1 cellular context compared by ENCODE assay signal in the genomic region with DNA sequence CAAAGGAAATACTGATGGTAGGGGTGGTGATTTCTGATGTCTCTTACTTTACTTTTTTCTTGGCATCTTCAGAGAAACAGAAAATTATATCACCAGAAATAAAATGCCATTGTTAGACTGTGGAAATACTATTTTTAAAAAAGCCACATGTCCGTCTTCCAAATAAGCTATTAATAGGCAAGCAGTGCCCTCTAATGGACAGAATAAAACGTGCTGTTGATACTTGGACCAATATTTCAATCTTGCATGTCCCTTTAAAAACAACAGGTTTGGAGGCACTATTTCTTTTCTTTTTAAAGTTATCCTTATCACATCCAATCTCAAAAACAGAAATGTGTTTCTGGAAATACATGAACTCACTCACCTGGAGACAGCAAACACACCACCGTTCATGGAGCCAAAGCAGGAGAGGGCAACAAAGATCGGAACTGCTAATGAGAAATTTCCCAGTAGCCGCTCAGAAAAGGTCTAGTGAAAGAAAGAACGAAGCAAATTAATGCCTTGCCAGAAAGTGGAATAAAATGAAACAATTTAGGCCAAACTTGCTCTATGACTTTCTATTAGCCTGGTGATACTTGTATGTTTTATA.
TF ChIP-seq lines count a peak whose summit lies in the region.

No MANE protein-coding gene starts in this region.

TF ChIP-seq in K562, 482 proteins besides CTCF, POLR2A, EP300 and RAD21 (continued from another document):
- TF ChIP-seq, protein P1, sequence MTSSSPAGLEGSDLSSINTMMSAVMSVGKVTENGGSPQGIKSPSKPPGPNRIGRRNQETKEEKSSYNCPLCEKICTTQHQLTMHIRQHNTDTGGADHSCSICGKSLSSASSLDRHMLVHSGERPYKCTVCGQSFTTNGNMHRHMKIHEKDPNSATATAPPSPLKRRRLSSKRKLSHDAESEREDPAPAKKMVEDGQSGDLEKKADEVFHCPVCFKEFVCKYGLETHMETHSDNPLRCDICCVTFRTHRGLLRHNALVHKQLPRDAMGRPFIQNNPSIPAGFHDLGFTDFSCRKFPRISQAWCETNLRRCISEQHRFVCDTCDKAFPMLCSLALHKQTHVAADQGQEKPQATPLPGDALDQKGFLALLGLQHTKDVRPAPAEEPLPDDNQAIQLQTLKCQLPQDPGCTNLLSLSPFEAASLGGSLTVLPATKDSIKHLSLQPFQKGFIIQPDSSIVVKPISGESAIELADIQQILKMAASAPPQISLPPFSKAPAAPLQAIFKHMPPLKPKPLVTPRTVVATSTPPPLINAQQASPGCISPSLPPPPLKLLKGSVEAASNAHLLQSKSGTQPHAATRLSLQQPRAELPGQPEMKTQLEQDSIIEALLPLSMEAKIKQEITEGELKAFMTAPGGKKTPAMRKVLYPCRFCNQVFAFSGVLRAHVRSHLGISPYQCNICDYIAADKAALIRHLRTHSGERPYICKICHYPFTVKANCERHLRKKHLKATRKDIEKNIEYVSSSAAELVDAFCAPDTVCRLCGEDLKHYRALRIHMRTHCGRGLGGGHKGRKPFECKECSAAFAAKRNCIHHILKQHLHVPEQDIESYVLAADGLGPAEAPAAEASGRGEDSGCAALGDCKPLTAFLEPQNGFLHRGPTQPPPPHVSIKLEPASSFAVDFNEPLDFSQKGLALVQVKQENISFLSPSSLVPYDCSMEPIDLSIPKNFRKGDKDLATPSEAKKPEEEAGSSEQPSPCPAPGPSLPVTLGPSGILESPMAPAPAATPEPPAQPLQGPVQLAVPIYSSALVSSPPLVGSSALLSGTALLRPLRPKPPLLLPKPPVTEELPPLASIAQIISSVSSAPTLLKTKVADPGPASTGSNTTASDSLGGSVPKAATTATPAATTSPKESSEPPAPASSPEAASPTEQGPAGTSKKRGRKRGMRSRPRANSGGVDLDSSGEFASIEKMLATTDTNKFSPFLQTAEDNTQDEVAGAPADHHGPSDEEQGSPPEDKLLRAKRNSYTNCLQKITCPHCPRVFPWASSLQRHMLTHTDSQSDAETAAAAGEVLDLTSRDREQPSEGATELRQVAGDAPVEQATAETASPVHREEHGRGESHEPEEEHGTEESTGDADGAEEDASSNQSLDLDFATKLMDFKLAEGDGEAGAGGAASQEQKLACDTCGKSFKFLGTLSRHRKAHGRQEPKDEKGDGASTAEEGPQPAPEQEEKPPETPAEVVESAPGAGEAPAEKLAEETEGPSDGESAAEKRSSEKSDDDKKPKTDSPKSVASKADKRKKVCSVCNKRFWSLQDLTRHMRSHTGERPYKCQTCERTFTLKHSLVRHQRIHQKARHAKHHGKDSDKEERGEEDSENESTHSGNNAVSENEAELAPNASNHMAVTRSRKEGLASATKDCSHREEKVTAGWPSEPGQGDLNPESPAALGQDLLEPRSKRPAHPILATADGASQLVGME (CRISPR knock-in tag; IDR thresholded peaks at IDR 0.05): no peak
